13 cellular contexts compared by ENCODE assay signal in the genomic region with DNA sequence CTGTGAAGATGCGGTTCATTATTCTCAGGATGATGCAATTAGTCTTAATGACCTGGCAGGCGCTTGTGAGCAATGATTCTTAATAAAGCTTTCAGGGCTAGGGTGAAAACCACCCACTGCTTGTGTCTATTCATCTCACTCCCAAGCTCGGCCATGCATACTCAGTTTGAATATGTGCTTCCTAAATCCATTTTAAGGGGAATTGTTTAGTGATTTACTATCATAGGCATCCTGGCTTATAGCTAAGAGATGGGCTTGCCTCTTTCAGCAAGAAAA.
DNase-seq lines count a peak whose midpoint lies in the region; ATAC-seq and TF ChIP-seq lines count a peak whose summit lies in the region.
"Had no signal": no experiment of that assay in that cellular context is flagged by ENCODE, and none has a peak within 500 bp of the region (broad histone marks: within the 10 kb centered on the region; RNA-seq: fewer than 3 reads in every experiment).

No MANE protein-coding gene starts in this region.

- no peak overlapping the region for H3K27ac Mint-ChIP-seq in activated CD4-positive, alpha-beta T cell treated with anti-CD3 and anti-CD28 coated beads for 36 hours

- no peaks in the 10 kb centered on the region for H3K9me3 Mint-ChIP-seq in activated CD4-positive, alpha-beta T cell treated with anti-CD3 and anti-CD28 coated beads for 36 hours (ENCODE audit: low read depth)

- H3K4me1 Mint-ChIP-seq in activated CD4-positive, alpha-beta T cell treated with anti-CD3 and anti-CD28 coated beads for 36 hours, result peaks cover 7% of the 10 kb centered on the region

- ATAC-seq in GM19324 (IDR thresholded peaks at IDR 0.05; ENCODE audit: low FRiP score, unreplicated experiment) (peak; percentile 16), HG02642 (IDR thresholded peaks at IDR 0.05; ENCODE audit: poor library complexity, unreplicated experiment) (peak; percentile 42), HG03432 (IDR thresholded peaks at IDR 0.05; ENCODE audit: unreplicated experiment) (peak; percentile 38)
- ATAC-seq in activated CD4-positive, alpha-beta T cell treated with anti-CD3 and anti-CD28 coated beads for 36 hours, result no peak

- peaks cover 3% of the 10 kb centered on the region for H3K27me3 Mint-ChIP-seq in activated CD4-positive, alpha-beta T cell treated with anti-CD3 and anti-CD28 coated beads for 36 hours

- H3K4me3 Mint-ChIP-seq in activated CD4-positive, alpha-beta T cell treated with anti-CD3 and anti-CD28 coated beads for 36 hours, result no peak overlapping the region

- DNase-seq in GM10248 (ENCODE audit: extremely low spot score), result peak; percentile 34
- no peak for DNase-seq in activated CD4-positive, alpha-beta T cell treated with anti-CD3 and anti-CD28 coated beads for 36 hours
- no peak for DNase-seq in HuH-7 (ENCODE audit: low spot score)
- no peak for DNase-seq in iPS-NIHi7 (ENCODE audit: extremely low spot score)
- DNase-seq in NCI-H345 treated with DMSO at 0.1 percent for 48 hours (lab: John Stamatoyannopoulos, UW; ENCODE audit: unreplicated experiment), result no peak
- DNase-seq: activated CD4-positive, alpha-beta T cell treated with anti-CD3 and anti-CD28 coated beads, Interleukin-2, amount 50 U/mL, for 1 hour; amniotic stem cell; Caco-2; NCI-H446 treated with DMSO at 0.1 percent for 48 hours; tibial artery had no signal

- H3K36me3 Mint-ChIP-seq in activated CD4-positive, alpha-beta T cell treated with anti-CD3 and anti-CD28 coated beads for 36 hours (ENCODE audit: low read depth), result no peaks in the 10 kb centered on the region

- POLR2A ChIA-PET in GM10248 (lab: Yijun Ruan, JAX), result no interaction called here
- POLR2A ChIA-PET in activated CD4-positive, alpha-beta T cell treated with anti-CD3 and anti-CD28 coated beads for 36 hours (lab: Charles Lee), result no interaction called here

- intact Hi-C loops in activated CD4-positive, alpha-beta T cell treated with anti-CD3 and anti-CD28 coated beads for 36 hours (cut with DNase I, micrococcal nuclease), result no loop called here

- no peak for TF ChIP-seq CTCF in GM10248 (IDR thresholded peaks at IDR 0.05; ENCODE audit: control extremely low read depth, extremely low read depth, low read depth, missing control alignments)

- CTCF ChIA-PET in GM10248 (lab: Yijun Ruan, JAX), result interaction anchor here (0.8 to 2.2 kb wide), 5 partner anchors 11 to 439 kb away, joined by 3 to 11 read pairs (median 4); no protein-coding TSS in a partner anchor
- CTCF ChIA-PET in activated CD4-positive, alpha-beta T cell treated with anti-CD3 and anti-CD28 coated beads for 36 hours (lab: Charles Lee), result interaction anchor here (1.1 kb wide), 1 partner anchor 14 kb away, joined by 4 read pairs; no protein-coding TSS in a partner anchor
